ENCODE assay signal across 16 cellular contexts in genomic region chr6:31558318-31558625, GRCh38. TPM values are rescaled to one million over a fixed set of nuclear protein-coding genes. Genes with fewer than 3 reads are reported as not detected.
DNase-seq lines count a peak whose midpoint lies in the region; ATAC-seq and TF ChIP-seq lines count a peak whose summit lies in the region.
"Had no signal": no experiment of that assay in that cellular context is flagged by ENCODE, and none has a peak within 500 bp of the region (broad histone marks: within the 10 kb centered on the region; RNA-seq: fewer than 3 reads in every experiment).

No MANE protein-coding gene starts in this region.

- H2BK12ac ChIP-seq in mesenchymal stem cell (ENCODE audit: low read length in 2 of 2) = peak overlapping the region; percentile 59 to 82

- H3K36me3 ChIP-seq in right atrium auricular region = peaks cover 39% of the 10 kb centered on the region
- H3K36me3 ChIP-seq in mesenchymal stem cell (ENCODE audit: control insufficient read depth in 1 of 2, insufficient read depth in 2 of 2, low read depth in 1 of 2, low read length in 2 of 2) = peaks cover 31 to 69% of the 10 kb centered on the region in 2 experiments
- H3K36me3 ChIP-seq in upper lobe of right lung = peaks cover 38% of the 10 kb centered on the region
- peaks cover 65% of the 10 kb centered on the region for H3K36me3 ChIP-seq in WERI-Rb-1

- H3K79me1 ChIP-seq in mesenchymal stem cell (replicated peaks; ENCODE audit: low read length, poor library complexity, severe bottlenecking) = peaks cover 22% of the 10 kb centered on the region

- H3K9me3 ChIP-seq in right atrium auricular region (no peaks in the 10 kb centered on the region), mesenchymal stem cell (ENCODE audit: control insufficient read depth, low read length) (no peaks in the 10 kb centered on the region), upper lobe of right lung (no peaks in the 10 kb centered on the region), WERI-Rb-1 (ENCODE audit: severe bottlenecking) (no peaks in the 10 kb centered on the region)

- H3K27ac Mint-ChIP-seq in activated naive CD4-positive, alpha-beta T cell treated with anti-CD3 and anti-CD28 coated beads, Interleukin-2, amount 50 U/mL, for 72 hours = peak overlapping the region; percentile 20 to 85
- H3K27ac Mint-ChIP-seq: type B pancreatic cell had no signal

- peak overlapping the region; percentile 34 for H2AK5ac ChIP-seq in mesenchymal stem cell (ENCODE audit: low read length, severe bottlenecking)

- no peak overlapping the region for H3K4me2 ChIP-seq in mesenchymal stem cell (ENCODE audit: low read length, poor library complexity, severe bottlenecking)
- H3K4me2 ChIP-seq: PC-9 had no signal

- H2BK5ac ChIP-seq in mesenchymal stem cell (ENCODE audit: low read depth, low read length, poor library complexity, severe bottlenecking) = no peak overlapping the region

- 98% methylated on average over 8 of the region's 8 CpGs for WGBS in mesenchymal stem cell

- H2BK15ac ChIP-seq in mesenchymal stem cell (ENCODE audit: low read depth, poor library complexity, severe bottlenecking) = peak overlapping the region; percentile 98

- no peak for TF ChIP-seq CTCF in right atrium auricular region (IDR thresholded peaks at IDR 0.05)
- TF ChIP-seq CTCF in upper lobe of right lung (IDR thresholded peaks at IDR 0.05) = no peak
- no peak for TF ChIP-seq CTCF in WERI-Rb-1 (IDR thresholded peaks at IDR 0.05; ENCODE audit: low read depth, low read length)

- H3K4me3 ChIP-seq in right atrium auricular region (no peak overlapping the region), mesenchymal stem cell (ENCODE audit: insufficient read depth in 1 of 2, low read depth in 1 of 2, low read length in 2 of 2) (no peak overlapping the region), upper lobe of right lung (no peak overlapping the region), WERI-Rb-1 (ENCODE audit: low read depth, low read length) (no peak overlapping the region)
- H3K4me3 ChIP-seq: PC-9 had no signal

- H3K4ac ChIP-seq in mesenchymal stem cell (ENCODE audit: low read depth in 1 of 2, low read length in 2 of 2) = peak overlapping the region; percentile 6 to 93

- H3K9me3 Mint-ChIP-seq in activated naive CD4-positive, alpha-beta T cell treated with anti-CD3 and anti-CD28 coated beads, Interleukin-2, amount 50 U/mL, for 72 hours = peaks cover 0 to 7% of the 10 kb centered on the region in 2 donors
- H3K9me3 Mint-ChIP-seq: type B pancreatic cell had no signal

- H2BK120ac ChIP-seq in mesenchymal stem cell (ENCODE audit: low read depth, low read length) = peak overlapping the region; percentile 96

- H3K18ac ChIP-seq in mesenchymal stem cell (ENCODE audit: low read depth in 1 of 2, low read length in 2 of 2) = peak overlapping the region; percentile 56 to 95

- H3K14ac ChIP-seq in mesenchymal stem cell (ENCODE audit: low read length in 2 of 2) = no peak overlapping the region

- H3K36me3 Mint-ChIP-seq in activated naive CD4-positive, alpha-beta T cell treated with anti-CD3 and anti-CD28 coated beads, Interleukin-2, amount 50 U/mL, for 72 hours = peaks cover 9 to 20% of the 10 kb centered on the region in 2 donors

- no peak for DNase-seq in right atrium auricular region (ENCODE audit: low spot score)
- DNase-seq in left cardiac atrium = no peak
- no peak for DNase-seq in activated naive CD4-positive, alpha-beta T cell treated with anti-CD3 and anti-CD28 coated beads, Interleukin-2, amount 50 U/mL, for 72 hours (ENCODE audit: low spot score in 2 of 2)
- DNase-seq in mesenchymal stem cell = no peak
- DNase-seq in upper lobe of right lung = no peak
- no peak for DNase-seq in WERI-Rb-1
- no peak for DNase-seq in OCI-M1 (lab: John Stamatoyannopoulos, UW)
- DNase-seq in H4 (ENCODE audit: low spot score) = no peak
- DNase-seq: cortex of kidney, foreskin melanocyte, NCI-H2107, PC-9 had no signal

- H4K91ac ChIP-seq in mesenchymal stem cell (ENCODE audit: low read length) = peak overlapping the region; percentile 93

- peak overlapping the region; percentile 79 for H4K8ac ChIP-seq in mesenchymal stem cell (ENCODE audit: low read length)

- H3K23ac ChIP-seq in mesenchymal stem cell (ENCODE audit: low read length in 2 of 2) = no peak overlapping the region

- intact Hi-C loops in left cardiac atrium (cut with DNase I) (no loop called here), upper lobe of right lung (cut with DNase I) (no loop called here)

- peaks cover 0 to 39% of the 10 kb centered on the region in 2 donors for H3K4me1 ChIP-seq in right atrium auricular region
- peaks cover 25% of the 10 kb centered on the region for H3K4me1 ChIP-seq in mesenchymal stem cell (ENCODE audit: control insufficient read depth, insufficient read depth, low read depth, low read length)
- H3K4me1 ChIP-seq in upper lobe of right lung = peaks cover 51% of the 10 kb centered on the region

- H3K9ac ChIP-seq in mesenchymal stem cell (ENCODE audit: low read length) = no peak overlapping the region

- H3K27ac ChIP-seq in right atrium auricular region (peak overlapping the region; percentile 19 to 53), mesenchymal stem cell (ENCODE audit: low read length, poor library complexity, severe bottlenecking) (no peak overlapping the region), upper lobe of right lung (peak overlapping the region; percentile 73), WERI-Rb-1 (no peak overlapping the region)
- H3K27ac ChIP-seq: PC-9 had no signal

- no peak overlapping the region for H2AFZ ChIP-seq in mesenchymal stem cell (ENCODE audit: low read depth, low read length)
- H2AFZ ChIP-seq: PC-9 had no signal

- H3K27me3 ChIP-seq in right atrium auricular region = no peaks in the 10 kb centered on the region
- H3K27me3 ChIP-seq in mesenchymal stem cell (ENCODE audit: control insufficient read depth in 1 of 2, insufficient read depth in 1 of 2, low read length in 2 of 2) = no peaks in the 10 kb centered on the region
- H3K27me3 ChIP-seq in upper lobe of right lung = no peaks in the 10 kb centered on the region
- H3K27me3 ChIP-seq in WERI-Rb-1 (ENCODE audit: insufficient read depth, low read depth, severe bottlenecking) = no peaks in the 10 kb centered on the region

- no peak for ATAC-seq in left cardiac atrium
- ATAC-seq in activated naive CD4-positive, alpha-beta T cell treated with anti-CD3 and anti-CD28 coated beads, Interleukin-2, amount 50 U/mL, for 72 hours = no peak
- no peak for ATAC-seq in upper lobe of right lung

RNA-seq across cellular contexts. Expression of gene NFKBIL1, which starts 10.9 kb away (rescaled TPM):
- 10 to 100 TPM; 12.9 to 18.4 TPM for total RNA-seq in right atrium auricular region
- 10 to 100 TPM; 12.9 to 14.8 TPM for total RNA-seq in left cardiac atrium
- total RNA-seq in activated naive CD4-positive, alpha-beta T cell treated with anti-CD3 and anti-CD28 coated beads, Interleukin-2, amount 50 U/mL, for 72 hours = 10 to 100 TPM; 19.4 to 39.7 TPM
- 19.3 TPM for polyA plus RNA-seq in mesenchymal stem cell (2013, experiment 1 of 2)
- 17.1 TPM for polyA plus RNA-seq in mesenchymal stem cell (2013, experiment 2 of 2)
- total RNA-seq in upper lobe of right lung = 22.6 TPM
- total RNA-seq in H4 (2014; rRNA removed; shearing (Covaris generic)) = 12.9 and 13.6 TPM in 2 replicates

RNA-seq across cellular contexts. Expression of gene ATP6V1G2, which starts 11.9 kb away (rescaled TPM):
- 1 to 10 TPM; 1.2 to 6.0 TPM for total RNA-seq in right atrium auricular region
- total RNA-seq in left cardiac atrium = 1 to 10 TPM; 1.9 to 2.7 TPM
- 1 to 10 TPM; 4.1 to 7.4 TPM for total RNA-seq in activated naive CD4-positive, alpha-beta T cell treated with anti-CD3 and anti-CD28 coated beads, Interleukin-2, amount 50 U/mL, for 72 hours
- 1.7 TPM for polyA plus RNA-seq in mesenchymal stem cell (2013, experiment 1 of 2)
- 1.5 TPM for polyA plus RNA-seq in mesenchymal stem cell (2013, experiment 2 of 2)
- total RNA-seq in upper lobe of right lung = 0.75 TPM
- 0.60 TPM in 1 of 2 replicates, not detected in the other for total RNA-seq in H4 (2014; rRNA removed; shearing (Covaris generic))

RNA-seq across cellular contexts. Expression of gene LTA, which starts 13.8 kb away (rescaled TPM):
- total RNA-seq in right atrium auricular region = not detected
- not detected for total RNA-seq in left cardiac atrium
- 1,000 to 10,000 TPM in 1 of 2 donors, 100 to 1,000 TPM in 1; 266 to 1,366 TPM for total RNA-seq in activated naive CD4-positive, alpha-beta T cell treated with anti-CD3 and anti-CD28 coated beads, Interleukin-2, amount 50 U/mL, for 72 hours
- 0.06 TPM for polyA plus RNA-seq in mesenchymal stem cell (2013, experiment 1 of 2)
- not detected for polyA plus RNA-seq in mesenchymal stem cell (2013, experiment 2 of 2)
- 0.46 TPM for total RNA-seq in upper lobe of right lung
- total RNA-seq in H4 (2014; rRNA removed; shearing (Covaris generic)) = not detected in 2 replicates
- total RNA-seq: lower leg skin, PC-9 had no signal
- polyA plus RNA-seq: BJ had no signal

RNA-seq across cellular contexts. Expression of gene DDX39B, which starts 16.5 kb away (rescaled TPM):
- total RNA-seq in right atrium auricular region (100 to 1,000 TPM; 119 to 143 TPM), left cardiac atrium (100 to 1,000 TPM; 188 to 224 TPM), upper lobe of right lung (241 TPM)
- total RNA-seq in activated naive CD4-positive, alpha-beta T cell treated with anti-CD3 and anti-CD28 coated beads, Interleukin-2, amount 50 U/mL, for 72 hours = 100 to 1,000 TPM; 569 to 658 TPM
- 151 TPM for polyA plus RNA-seq in mesenchymal stem cell (2013, experiment 1 of 2)
- 154 TPM for polyA plus RNA-seq in mesenchymal stem cell (2013, experiment 2 of 2)
- total RNA-seq in H4 (2014; rRNA removed; shearing (Covaris generic)) = 580 and 595 TPM in 2 replicates

RNA-seq across cellular contexts. Expression of gene TNF, which starts 17.1 kb away (rescaled TPM):
- under 1 TPM in 1 of 2 donors, not detected in 1; 0.51 TPM for total RNA-seq in right atrium auricular region
- total RNA-seq in left cardiac atrium = under 1 TPM; 0.53 to 0.92 TPM
- total RNA-seq in activated naive CD4-positive, alpha-beta T cell treated with anti-CD3 and anti-CD28 coated beads, Interleukin-2, amount 50 U/mL, for 72 hours = 100 to 1,000 TPM in 1 of 2 donors, 10 to 100 TPM in 1; 52.0 to 250 TPM
- not detected for polyA plus RNA-seq in mesenchymal stem cell (2013, experiment 1 of 2)
- polyA plus RNA-seq in mesenchymal stem cell (2013, experiment 2 of 2) = 0.03 TPM
- 2.4 TPM for total RNA-seq in upper lobe of right lung
- not detected in 2 replicates for total RNA-seq in H4 (2014; rRNA removed; shearing (Covaris generic))
- total RNA-seq: PC-9, pulmonary artery endothelial cell had no signal
- polyA plus RNA-seq: BJ had no signal

Comparison
In these comparisons a context has a peak if more than half of its experiments do, and no peak if none do; other contexts are left out.
1. H3K27ac ChIP-seq: peak in right atrium auricular region (2 of 2) and upper lobe of right lung (single experiment); none in mesenchymal stem cell (single experiment) and WERI-Rb-1 (single experiment).
2. RNA of gene LTA, which starts 13.8 kb away (total RNA-seq): 266 to 1,366 TPM in activated naive CD4-positive, alpha-beta T cell treated with anti-CD3 and anti-CD28 coated beads, Interleukin-2, amount 50 U/mL, for 72 hours; 0.46 TPM in upper lobe of right lung (single experiment), not detected in right atrium auricular region, not detected in left cardiac atrium and not detected in H4; every median in the first group is over 100 times any median in the second.